Comparison of ENCODE assay signal across 16 cellular contexts in the genomic region with DNA sequence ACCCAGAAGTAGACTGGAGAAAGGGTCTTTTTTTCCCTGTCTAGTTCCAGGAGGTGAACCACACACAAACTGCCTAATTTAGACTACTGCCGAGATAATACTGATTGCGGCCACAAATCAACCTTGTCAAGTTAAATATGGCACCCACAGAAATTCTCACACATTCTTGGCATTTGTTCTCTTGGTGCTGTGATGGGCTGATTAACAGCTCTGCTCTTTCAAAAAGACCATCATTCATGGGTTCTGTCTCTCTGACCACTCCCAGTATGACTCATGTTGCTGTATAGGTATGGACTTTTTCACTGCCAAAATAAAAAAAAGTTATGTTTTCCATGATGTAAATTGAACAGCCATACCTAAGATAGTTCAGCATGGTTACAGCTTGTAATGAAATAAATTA.
"Had no signal": no experiment of that assay in that cellular context is flagged by ENCODE, and none has a peak within 500 bp of the region (broad histone marks: within the 10 kb centered on the region; RNA-seq: fewer than 3 reads in every experiment).

No MANE protein-coding gene starts in this region.

- H3K9me3 ChIP-seq: heart right ventricle had no signal

- H3K4me3 ChIP-seq: heart right ventricle, lung had no signal

- H3K27me3 ChIP-seq: brain microvascular endothelial cell, heart right ventricle had no signal

- ATAC-seq: activated CD4-positive, CD25-positive, alpha-beta regulatory T cell treated with anti-CD3 and anti-CD28 coated beads, Interleukin-2, amount 50 U/mL, for 24 hours; effector memory CD8-positive, alpha-beta T cell; heart right ventricle; naive thymus-derived CD8-positive, alpha-beta T cell; stimulated activated memory B cell treated with anti-CD40 and anti-IgM and Interleukin-4, amounts not matched to agents 10 μg/mL and 1 μg/mL and 100 μg/mL, for 72 hours had no signal

- H3K27ac ChIP-seq: brain microvascular endothelial cell, epithelial cell of prostate, heart right ventricle had no signal

- H3K4me1 ChIP-seq: heart right ventricle had no signal

- DNase-seq: activated CD4-positive, alpha-beta T cell treated with anti-CD3 and anti-CD28 coated beads, Interleukin-2, amount 50 U/mL, for 1 hour; activated CD8-positive, alpha-beta memory T cell treated with anti-CD3 and anti-CD28 coated beads for 24 hours; activated gamma-delta T cell treated with Interleukin-2 at 50 U/mL for 16 hours; amygdala; brain microvascular endothelial cell; cerebellar nuclear complex; dermis blood vessel endothelial cell; effector memory CD8-positive, alpha-beta T cell; heart right ventricle; naive thymus-derived CD8-positive, alpha-beta T cell; stimulated activated CD4-positive, alpha-beta T cell treated with anti-CD3 and anti-CD28 coated beads, Interleukin-2, amount 100 ng/mL, for 48 hours; T1000 had no signal

- H3K36me3 ChIP-seq: brain microvascular endothelial cell, heart right ventricle had no signal
